10 cellular contexts compared by ENCODE assay signal in genomic region chr7:94374231-94374630, GRCh38. TPM values are rescaled to one million over a fixed set of nuclear protein-coding genes. Genes with fewer than 3 reads are reported as not detected.
DNase-seq lines count a peak whose midpoint lies in the region; ATAC-seq, FAIRE-seq and TF ChIP-seq lines count a peak whose summit lies in the region.
"Had no signal": no experiment of that assay in that cellular context is flagged by ENCODE, and none has a peak within 500 bp of the region (broad histone marks: within the 10 kb centered on the region; RNA-seq: fewer than 3 reads in every experiment).

No MANE protein-coding gene starts in this region.

- H3K36me3 Mint-ChIP-seq in CD8-positive, alpha-beta memory T cell, result no peaks in the 10 kb centered on the region

- H3K9me3 ChIP-seq in testis, result no peaks in the 10 kb centered on the region
- no peaks in the 10 kb centered on the region for H3K9me3 ChIP-seq in CD8-positive, alpha-beta memory T cell (ENCODE audit: low read length)

- peak overlapping the region; percentile 42 for H3K4me3 ChIP-seq in choroid plexus epithelial cell (ENCODE audit: low read depth, low read length)
- H3K4me3 ChIP-seq in testis, result no peak overlapping the region
- H3K4me3 ChIP-seq in CD8-positive, alpha-beta memory T cell (ENCODE audit: low read length), result no peak overlapping the region

- no peak for FAIRE-seq in HTR-8/SVneo (lab: Jason Lieb, UNC)

- H3K27me3 ChIP-seq in testis, result no peaks in the 10 kb centered on the region
- no peaks in the 10 kb centered on the region for H3K27me3 ChIP-seq in CD8-positive, alpha-beta memory T cell (ENCODE audit: insufficient read depth, low read length, poor library complexity, severe bottlenecking)

- 21 to 31% methylated on average over 2 of the region's 2 CpGs for WGBS in testis, 2 donors

- TF ChIP-seq POLR2A in testis (IDR thresholded peaks at IDR 0.05), result no peak

- peaks cover 34% of the 10 kb centered on the region for H3K4me1 ChIP-seq in testis
- no peaks in the 10 kb centered on the region for H3K4me1 ChIP-seq in CD8-positive, alpha-beta memory T cell (ENCODE audit: insufficient read depth, low read length)

- peak; percentile 41 for DNase-seq in HTR-8/SVneo (ENCODE audit: insufficient read length, low spot score)
- DNase-seq in choroid plexus epithelial cell (ENCODE audit: low read depth), result peak; percentile 97
- no peak for DNase-seq in left lobe of liver (ENCODE audit: low spot score)
- peak; percentile 91 for DNase-seq in testis
- no peak for DNase-seq in CD8-positive, alpha-beta memory T cell
- no peak for DNase-seq in stimulated activated CD4-positive, alpha-beta T cell treated with anti-CD3 and anti-CD28 coated beads, Interleukin-4, amount 100 ng/mL, for 24 hours
- DNase-seq: NCI-H2171 had no signal

- intact Hi-C loops in testis (cut with DNase I; ENCODE audit: low total_unique reads), result no loop called here

- TF ChIP-seq CTCF in choroid plexus epithelial cell (conservative IDR thresholded peaks at IDR 0.05; ENCODE audit: low read depth, low read length), result peak; percentile 43
- TF ChIP-seq CTCF in testis (IDR thresholded peaks at IDR 0.05), result no peak

- peak overlapping the region; percentile 81 to 84 for H3K27ac ChIP-seq in testis
- no peak overlapping the region for H3K27ac ChIP-seq in CD8-positive, alpha-beta memory T cell (ENCODE audit: low read depth, low read length)

- no peaks in the 10 kb centered on the region for H3K4me1 Mint-ChIP-seq in CD8-positive, alpha-beta memory T cell

- ATAC-seq in left lobe of liver (peak; percentile 54), GM21786 (IDR thresholded peaks at IDR 0.05; ENCODE audit: unreplicated experiment) (no peak), GM21360 (IDR thresholded peaks at IDR 0.05; ENCODE audit: unreplicated experiment) (no peak)

- no peaks in the 10 kb centered on the region for H3K36me3 ChIP-seq in testis (ENCODE audit: low read depth, missing control alignments)
- no peaks in the 10 kb centered on the region for H3K36me3 ChIP-seq in CD8-positive, alpha-beta memory T cell (ENCODE audit: insufficient read depth, low read length)

- POLR2A ChIA-PET in CD8-positive, alpha-beta memory T cell (lab: Charles Lee), result no interaction called here

- H3K27me3 Mint-ChIP-seq in CD8-positive, alpha-beta memory T cell, result peaks cover 3 to 9% of the 10 kb centered on the region in 2 donors

- peaks cover 0 to 2% (median 0%) of the 10 kb centered on the region in 5 donors for H3K9me3 Mint-ChIP-seq in CD8-positive, alpha-beta memory T cell
- H3K9me3 Mint-ChIP-seq: activated T-helper 2 cell treated with anti-CD3 and anti-CD28 coated beads, Interferon-gamma antibody, Interleukin-2, Interleukin-4, amounts not matched to agents 10 μg/mL and 5 μg/mL and 100 μg/mL, durations not matched to agents 14 hours and 24 hours and 36 hours had no signal

- no peak overlapping the region for H3K4me3 Mint-ChIP-seq in CD8-positive, alpha-beta memory T cell

- no peak overlapping the region for H3K27ac Mint-ChIP-seq in CD8-positive, alpha-beta memory T cell
- H3K27ac Mint-ChIP-seq: activated T-helper 2 cell treated with anti-CD3 and anti-CD28 coated beads, Interferon-gamma antibody, Interleukin-2, Interleukin-4, amounts not matched to agents 10 μg/mL and 5 μg/mL and 100 μg/mL, durations not matched to agents 14 hours and 24 hours and 36 hours had no signal

- CTCF ChIA-PET in CD8-positive, alpha-beta memory T cell (lab: Charles Lee), result no interaction called here

RNA-seq across cellular contexts. Expression of gene COL1A2, which starts 20.5 kb away (rescaled TPM):
- 11.8 TPM for total RNA-seq in left lobe of liver
- total RNA-seq in testis, result 100 to 1,000 TPM; 465 to 866 TPM
- polyA plus RNA-seq in testis (ENCODE audit: insufficient read depth, low read depth, low replicate concordance), result 979 TPM
- under 1 TPM; 0.09 to 0.18 TPM for total RNA-seq in CD8-positive, alpha-beta memory T cell
- polyA plus RNA-seq in CD8-positive, alpha-beta memory T cell, result not detected

Comparison
In these comparisons a context has a peak if more than half of its experiments do, and no peak if none do; other contexts are left out.
1. DNase-seq: peak in HTR-8/SVneo (single experiment), choroid plexus epithelial cell (single experiment) and testis (single experiment); none in left lobe of liver (single experiment), CD8-positive, alpha-beta memory T cell (0 of 5) and stimulated activated CD4-positive, alpha-beta T cell treated with anti-CD3 and anti-CD28 coated beads, Interleukin-4, amount 100 ng/mL, for 24 hours (single experiment).
2. RNA of gene COL1A2, which starts 20.5 kb away (total RNA-seq): 465 to 866 TPM in testis; 11.8 TPM in left lobe of liver (single experiment) and 0.09 to 0.18 TPM in CD8-positive, alpha-beta memory T cell; every median in the first group is over 10 times any median in the second.